Comparison of ENCODE assay signal across 1 cellular context in the genomic region with DNA sequence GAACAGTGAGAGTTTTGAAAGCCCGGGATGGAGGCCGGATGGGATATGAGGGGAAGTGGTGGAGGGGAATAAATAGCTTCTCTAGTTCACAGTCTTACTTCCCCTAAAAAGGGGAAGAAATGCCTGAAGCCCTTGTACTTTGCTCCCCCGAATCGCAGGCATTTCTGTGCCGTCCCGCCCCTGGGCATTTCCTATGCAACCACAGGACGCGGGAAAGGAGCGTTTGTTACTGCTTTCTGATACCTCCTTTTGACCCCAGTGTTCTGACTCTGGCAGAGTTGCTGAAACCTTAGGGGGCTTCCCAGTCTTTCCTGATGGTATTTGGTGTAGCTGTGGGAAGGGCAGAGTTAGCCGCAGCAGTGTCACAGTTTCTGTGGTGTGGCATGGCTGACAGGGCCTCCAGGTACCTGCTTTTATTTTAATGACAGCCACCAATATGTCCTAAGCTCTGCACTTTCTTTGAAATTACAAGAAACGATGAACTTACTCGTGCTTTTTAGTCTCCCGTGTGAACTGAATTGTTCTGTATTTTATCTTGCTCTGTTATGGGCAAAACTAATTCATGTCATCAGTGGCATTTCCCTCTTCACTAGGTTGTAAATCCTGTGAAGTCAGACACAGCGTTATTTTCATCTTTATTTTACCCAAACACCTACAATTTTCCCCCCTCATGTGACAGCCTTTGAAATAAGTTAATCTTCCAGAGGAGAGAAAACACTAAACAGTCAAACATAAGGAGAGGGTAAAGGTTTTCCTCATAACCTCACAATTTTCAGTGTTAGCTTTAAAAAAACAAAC.
A peak's percentile ranks its signal among the peaks of the same experiment; 100 is the strongest.
TF ChIP-seq lines count a peak whose summit lies in the region.

No MANE protein-coding gene starts in this region.

TF ChIP-seq in HepG2, 621 proteins besides CTCF, POLR2A, EP300 and RAD21 (continued from another document and continues in another):
- TF ChIP-seq TEAD3 (CRISPR knock-in tag; optimal IDR thresholded peaks at IDR 0.05; ENCODE audit: borderline replicate concordance) (peak; percentile 68), SALL1 (CRISPR knock-in tag; IDR thresholded peaks at IDR 0.05) (peak; percentile 42; the same call in 1 of the 2 replicates), FOSL1 (CRISPR knock-in tag; IDR thresholded peaks at IDR 0.05; ENCODE audit: borderline replicate concordance) (no peak), ZNF510 (CRISPR knock-in tag; IDR thresholded peaks at IDR 0.05; ENCODE audit: low read depth) (no peak), TBP (CRISPR knock-in tag; IDR thresholded peaks at IDR 0.05) (no peak), SOX6 (IDR thresholded peaks at IDR 0.05) (no peak), SOX6 (CRISPR knock-in tag; IDR thresholded peaks at IDR 0.05) (0 out of 2 replicates have a peak, but pooled peaks have one; percentile 15), ELF3 (CRISPR knock-in tag; IDR thresholded peaks at IDR 0.05) (0 out of 2 replicates have a peak, but pooled peaks have one; percentile 43), MTA3 (CRISPR knock-in tag; IDR thresholded peaks at IDR 0.05) (no peak), SIX4 (CRISPR knock-in tag; IDR thresholded peaks at IDR 0.05) (no peak), ZNF878 (CRISPR knock-in tag; IDR thresholded peaks at IDR 0.05) (no peak), ZNF17 (CRISPR knock-in tag; IDR thresholded peaks at IDR 0.05) (no peak), ZNF292 (CRISPR knock-in tag; IDR thresholded peaks at IDR 0.05; ENCODE audit: borderline replicate concordance, low read depth) (no peak), ATF7-NPFF (CRISPR knock-in tag; IDR thresholded peaks at IDR 0.05; ENCODE audit: low read depth) (no peak), SIN3A (IDR thresholded peaks at IDR 0.05; ENCODE audit: borderline replicate concordance, low read depth, low read length) (0 out of 2 replicates have a peak, but pooled peaks have one; percentile 28), ZNF180 (CRISPR knock-in tag; IDR thresholded peaks at IDR 0.05; ENCODE audit: borderline replicate concordance, low read depth) (no peak), ZNF790 (CRISPR knock-in tag; IDR thresholded peaks at IDR 0.05; ENCODE audit: borderline replicate concordance) (no peak), HNF4A (CRISPR knock-in tag; IDR thresholded peaks at IDR 0.05) (peak; percentile 62), ZNF225 (CRISPR knock-in tag; IDR thresholded peaks at IDR 0.05) (no peak), ZNF879 (CRISPR knock-in tag; IDR thresholded peaks at IDR 0.05) (no peak), WIZ (CRISPR knock-in tag; IDR thresholded peaks at IDR 0.05) (no peak), AKAP8 (CRISPR knock-in tag; IDR thresholded peaks at IDR 0.05) (no peak), CBX5 (CRISPR knock-in tag; IDR thresholded peaks at IDR 0.05; ENCODE audit: borderline replicate concordance) (no peak), GABPB1 (CRISPR knock-in tag; IDR thresholded peaks at IDR 0.05) (no peak; the same call in 1 of the 2 replicates)
- TF ChIP-seq, protein P1, sequence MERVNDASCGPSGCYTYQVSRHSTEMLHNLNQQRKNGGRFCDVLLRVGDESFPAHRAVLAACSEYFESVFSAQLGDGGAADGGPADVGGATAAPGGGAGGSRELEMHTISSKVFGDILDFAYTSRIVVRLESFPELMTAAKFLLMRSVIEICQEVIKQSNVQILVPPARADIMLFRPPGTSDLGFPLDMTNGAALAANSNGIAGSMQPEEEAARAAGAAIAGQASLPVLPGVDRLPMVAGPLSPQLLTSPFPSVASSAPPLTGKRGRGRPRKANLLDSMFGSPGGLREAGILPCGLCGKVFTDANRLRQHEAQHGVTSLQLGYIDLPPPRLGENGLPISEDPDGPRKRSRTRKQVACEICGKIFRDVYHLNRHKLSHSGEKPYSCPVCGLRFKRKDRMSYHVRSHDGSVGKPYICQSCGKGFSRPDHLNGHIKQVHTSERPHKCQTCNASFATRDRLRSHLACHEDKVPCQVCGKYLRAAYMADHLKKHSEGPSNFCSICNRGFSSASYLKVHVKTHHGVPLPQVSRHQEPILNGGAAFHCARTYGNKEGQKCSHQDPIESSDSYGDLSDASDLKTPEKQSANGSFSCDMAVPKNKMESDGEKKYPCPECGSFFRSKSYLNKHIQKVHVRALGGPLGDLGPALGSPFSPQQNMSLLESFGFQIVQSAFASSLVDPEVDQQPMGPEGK (CRISPR knock-in tag; IDR thresholded peaks at IDR 0.05): no peak
- TF ChIP-seq, protein P2, sequence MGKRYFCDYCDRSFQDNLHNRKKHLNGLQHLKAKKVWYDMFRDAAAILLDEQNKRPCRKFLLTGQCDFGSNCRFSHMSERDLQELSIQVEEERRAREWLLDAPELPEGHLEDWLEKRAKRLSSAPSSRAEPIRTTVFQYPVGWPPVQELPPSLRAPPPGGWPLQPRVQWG (CRISPR knock-in tag; IDR thresholded peaks at IDR 0.05; ENCODE audit: borderline replicate concordance, low read depth): no peak
- TF ChIP-seq, protein P3, sequence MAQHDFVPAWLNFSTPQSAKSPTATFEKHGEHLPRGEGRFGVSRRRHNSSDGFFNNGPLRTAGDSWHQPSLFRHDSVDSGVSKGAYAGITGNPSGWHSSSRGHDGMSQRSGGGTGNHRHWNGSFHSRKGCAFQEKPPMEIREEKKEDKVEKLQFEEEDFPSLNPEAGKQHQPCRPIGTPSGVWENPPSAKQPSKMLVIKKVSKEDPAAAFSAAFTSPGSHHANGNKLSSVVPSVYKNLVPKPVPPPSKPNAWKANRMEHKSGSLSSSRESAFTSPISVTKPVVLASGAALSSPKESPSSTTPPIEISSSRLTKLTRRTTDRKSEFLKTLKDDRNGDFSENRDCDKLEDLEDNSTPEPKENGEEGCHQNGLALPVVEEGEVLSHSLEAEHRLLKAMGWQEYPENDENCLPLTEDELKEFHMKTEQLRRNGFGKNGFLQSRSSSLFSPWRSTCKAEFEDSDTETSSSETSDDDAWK (CRISPR knock-in tag; IDR thresholded peaks at IDR 0.05): no peak
- TF ChIP-seq, protein P4, sequence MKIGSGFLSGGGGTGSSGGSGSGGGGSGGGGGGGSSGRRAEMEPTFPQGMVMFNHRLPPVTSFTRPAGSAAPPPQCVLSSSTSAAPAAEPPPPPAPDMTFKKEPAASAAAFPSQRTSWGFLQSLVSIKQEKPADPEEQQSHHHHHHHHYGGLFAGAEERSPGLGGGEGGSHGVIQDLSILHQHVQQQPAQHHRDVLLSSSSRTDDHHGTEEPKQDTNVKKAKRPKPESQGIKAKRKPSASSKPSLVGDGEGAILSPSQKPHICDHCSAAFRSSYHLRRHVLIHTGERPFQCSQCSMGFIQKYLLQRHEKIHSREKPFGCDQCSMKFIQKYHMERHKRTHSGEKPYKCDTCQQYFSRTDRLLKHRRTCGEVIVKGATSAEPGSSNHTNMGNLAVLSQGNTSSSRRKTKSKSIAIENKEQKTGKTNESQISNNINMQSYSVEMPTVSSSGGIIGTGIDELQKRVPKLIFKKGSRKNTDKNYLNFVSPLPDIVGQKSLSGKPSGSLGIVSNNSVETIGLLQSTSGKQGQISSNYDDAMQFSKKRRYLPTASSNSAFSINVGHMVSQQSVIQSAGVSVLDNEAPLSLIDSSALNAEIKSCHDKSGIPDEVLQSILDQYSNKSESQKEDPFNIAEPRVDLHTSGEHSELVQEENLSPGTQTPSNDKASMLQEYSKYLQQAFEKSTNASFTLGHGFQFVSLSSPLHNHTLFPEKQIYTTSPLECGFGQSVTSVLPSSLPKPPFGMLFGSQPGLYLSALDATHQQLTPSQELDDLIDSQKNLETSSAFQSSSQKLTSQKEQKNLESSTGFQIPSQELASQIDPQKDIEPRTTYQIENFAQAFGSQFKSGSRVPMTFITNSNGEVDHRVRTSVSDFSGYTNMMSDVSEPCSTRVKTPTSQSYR (CRISPR knock-in tag; IDR thresholded peaks at IDR 0.05; ENCODE audit: borderline replicate concordance): no peak
- TF ChIP-seq, protein P5, sequence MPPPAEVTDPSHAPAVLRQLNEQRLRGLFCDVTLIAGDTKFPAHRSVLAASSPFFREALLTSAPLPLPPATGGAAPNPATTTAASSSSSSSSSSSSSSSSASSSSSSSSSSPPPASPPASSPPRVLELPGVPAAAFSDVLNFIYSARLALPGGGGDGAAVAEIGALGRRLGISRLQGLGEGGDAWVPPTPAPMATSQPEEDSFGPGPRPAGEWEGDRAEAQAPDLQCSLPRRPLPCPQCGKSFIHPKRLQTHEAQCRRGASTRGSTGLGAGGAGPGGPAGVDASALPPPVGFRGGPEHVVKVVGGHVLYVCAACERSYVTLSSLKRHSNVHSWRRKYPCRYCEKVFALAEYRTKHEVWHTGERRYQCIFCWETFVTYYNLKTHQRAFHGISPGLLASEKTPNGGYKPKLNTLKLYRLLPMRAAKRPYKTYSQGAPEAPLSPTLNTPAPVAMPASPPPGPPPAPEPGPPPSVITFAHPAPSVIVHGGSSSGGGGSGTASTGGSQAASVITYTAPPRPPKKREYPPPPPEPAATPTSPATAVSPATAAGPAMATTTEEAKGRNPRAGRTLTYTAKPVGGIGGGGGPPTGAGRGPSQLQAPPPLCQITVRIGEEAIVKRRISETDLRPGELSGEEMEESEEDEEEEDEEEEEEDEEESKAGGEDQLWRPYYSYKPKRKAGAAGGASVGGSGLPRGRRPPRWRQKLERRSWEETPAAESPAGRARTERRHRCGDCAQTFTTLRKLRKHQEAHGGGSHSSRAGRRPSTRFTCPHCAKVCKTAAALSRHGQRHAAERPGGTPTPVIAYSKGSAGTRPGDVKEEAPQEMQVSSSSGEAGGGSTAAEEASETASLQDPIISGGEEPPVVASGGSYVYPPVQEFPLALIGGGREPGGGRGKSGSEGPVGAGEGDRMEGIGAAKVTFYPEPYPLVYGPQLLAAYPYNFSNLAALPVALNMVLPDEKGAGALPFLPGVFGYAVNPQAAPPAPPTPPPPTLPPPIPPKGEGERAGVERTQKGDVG (CRISPR knock-in tag; IDR thresholded peaks at IDR 0.05; ENCODE audit: borderline replicate concordance): 0 out of 2 replicates have a peak, but pooled peaks have one; percentile 24
- TF ChIP-seq, protein P6, sequence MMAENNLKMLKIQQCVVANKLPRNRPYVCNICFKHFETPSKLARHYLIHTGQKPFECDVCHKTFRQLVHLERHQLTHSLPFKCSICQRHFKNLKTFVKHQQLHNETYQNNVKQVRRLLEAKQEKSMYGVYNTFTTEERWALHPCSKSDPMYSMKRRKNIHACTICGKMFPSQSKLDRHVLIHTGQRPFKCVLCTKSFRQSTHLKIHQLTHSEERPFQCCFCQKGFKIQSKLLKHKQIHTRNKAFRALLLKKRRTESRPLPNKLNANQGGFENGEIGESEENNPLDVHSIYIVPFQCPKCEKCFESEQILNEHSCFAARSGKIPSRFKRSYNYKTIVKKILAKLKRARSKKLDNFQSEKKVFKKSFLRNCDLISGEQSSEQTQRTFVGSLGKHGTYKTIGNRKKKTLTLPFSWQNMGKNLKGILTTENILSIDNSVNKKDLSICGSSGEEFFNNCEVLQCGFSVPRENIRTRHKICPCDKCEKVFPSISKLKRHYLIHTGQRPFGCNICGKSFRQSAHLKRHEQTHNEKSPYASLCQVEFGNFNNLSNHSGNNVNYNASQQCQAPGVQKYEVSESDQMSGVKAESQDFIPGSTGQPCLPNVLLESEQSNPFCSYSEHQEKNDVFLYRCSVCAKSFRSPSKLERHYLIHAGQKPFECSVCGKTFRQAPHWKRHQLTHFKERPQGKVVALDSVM (CRISPR knock-in tag; IDR thresholded peaks at IDR 0.05): no peak
- TF ChIP-seq, protein P7, sequence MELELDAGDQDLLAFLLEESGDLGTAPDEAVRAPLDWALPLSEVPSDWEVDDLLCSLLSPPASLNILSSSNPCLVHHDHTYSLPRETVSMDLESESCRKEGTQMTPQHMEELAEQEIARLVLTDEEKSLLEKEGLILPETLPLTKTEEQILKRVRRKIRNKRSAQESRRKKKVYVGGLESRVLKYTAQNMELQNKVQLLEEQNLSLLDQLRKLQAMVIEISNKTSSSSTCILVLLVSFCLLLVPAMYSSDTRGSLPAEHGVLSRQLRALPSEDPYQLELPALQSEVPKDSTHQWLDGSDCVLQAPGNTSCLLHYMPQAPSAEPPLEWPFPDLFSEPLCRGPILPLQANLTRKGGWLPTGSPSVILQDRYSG (CRISPR knock-in tag; IDR thresholded peaks at IDR 0.05): no peak
- TF ChIP-seq, protein P8, sequence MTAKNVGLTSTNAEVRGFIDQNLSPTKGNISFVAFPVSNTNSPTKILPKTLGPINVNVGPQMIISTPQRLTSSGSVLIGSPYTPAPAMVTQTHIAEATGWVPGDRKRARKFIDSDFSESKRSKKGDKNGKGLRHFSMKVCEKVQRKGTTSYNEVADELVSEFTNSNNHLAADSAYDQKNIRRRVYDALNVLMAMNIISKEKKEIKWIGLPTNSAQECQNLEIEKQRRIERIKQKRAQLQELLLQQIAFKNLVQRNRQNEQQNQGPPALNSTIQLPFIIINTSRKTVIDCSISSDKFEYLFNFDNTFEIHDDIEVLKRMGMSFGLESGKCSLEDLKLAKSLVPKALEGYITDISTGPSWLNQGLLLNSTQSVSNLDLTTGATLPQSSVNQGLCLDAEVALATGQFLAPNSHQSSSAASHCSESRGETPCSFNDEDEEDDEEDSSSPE (CRISPR knock-in tag; IDR thresholded peaks at IDR 0.05): peak; percentile 71; the same call in 1 of the 2 replicates
- TF ChIP-seq, protein P9, sequence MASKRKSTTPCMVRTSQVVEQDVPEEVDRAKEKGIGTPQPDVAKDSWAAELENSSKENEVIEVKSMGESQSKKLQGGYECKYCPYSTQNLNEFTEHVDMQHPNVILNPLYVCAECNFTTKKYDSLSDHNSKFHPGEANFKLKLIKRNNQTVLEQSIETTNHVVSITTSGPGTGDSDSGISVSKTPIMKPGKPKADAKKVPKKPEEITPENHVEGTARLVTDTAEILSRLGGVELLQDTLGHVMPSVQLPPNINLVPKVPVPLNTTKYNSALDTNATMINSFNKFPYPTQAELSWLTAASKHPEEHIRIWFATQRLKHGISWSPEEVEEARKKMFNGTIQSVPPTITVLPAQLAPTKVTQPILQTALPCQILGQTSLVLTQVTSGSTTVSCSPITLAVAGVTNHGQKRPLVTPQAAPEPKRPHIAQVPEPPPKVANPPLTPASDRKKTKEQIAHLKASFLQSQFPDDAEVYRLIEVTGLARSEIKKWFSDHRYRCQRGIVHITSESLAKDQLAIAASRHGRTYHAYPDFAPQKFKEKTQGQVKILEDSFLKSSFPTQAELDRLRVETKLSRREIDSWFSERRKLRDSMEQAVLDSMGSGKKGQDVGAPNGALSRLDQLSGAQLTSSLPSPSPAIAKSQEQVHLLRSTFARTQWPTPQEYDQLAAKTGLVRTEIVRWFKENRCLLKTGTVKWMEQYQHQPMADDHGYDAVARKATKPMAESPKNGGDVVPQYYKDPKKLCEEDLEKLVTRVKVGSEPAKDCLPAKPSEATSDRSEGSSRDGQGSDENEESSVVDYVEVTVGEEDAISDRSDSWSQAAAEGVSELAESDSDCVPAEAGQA (IDR thresholded peaks at IDR 0.05; ENCODE audit: low read depth): no peak
- TF ChIP-seq, protein P9 (CRISPR knock-in tag; IDR thresholded peaks at IDR 0.05; ENCODE audit: borderline replicate concordance): no peak
